In the genomic region with DNA sequence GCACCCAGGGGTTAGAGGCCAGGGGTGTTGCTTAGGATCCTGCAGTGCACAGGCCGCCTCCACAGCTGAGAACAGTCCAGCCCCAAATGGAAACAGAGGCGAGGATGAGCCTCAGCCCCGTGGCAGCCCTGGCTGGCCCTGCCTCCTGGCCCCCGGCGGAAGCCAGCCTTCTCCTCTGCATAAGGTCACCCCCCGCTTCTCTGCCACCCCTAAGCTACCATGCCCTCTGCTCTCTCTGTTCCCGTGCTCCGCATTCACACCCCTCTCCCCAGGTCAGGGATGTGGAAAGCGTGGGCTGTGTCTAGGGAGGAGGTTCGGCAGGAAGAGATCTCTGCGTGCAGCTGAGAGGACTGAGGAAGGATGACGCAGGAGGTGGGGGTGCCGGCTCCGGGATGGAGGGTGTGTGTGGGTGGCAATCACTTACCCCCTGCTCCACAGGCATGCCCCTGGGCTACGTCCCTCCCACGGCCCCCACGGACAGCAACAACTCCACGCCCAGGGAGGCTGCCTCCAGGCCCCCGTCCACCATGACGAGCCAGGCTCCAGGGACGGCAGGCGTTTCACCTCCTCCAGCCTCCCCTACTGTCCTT, we compare ENCODE assay signal across 1 cellular context.
TF ChIP-seq lines count a peak whose summit lies in the region.

No MANE protein-coding gene starts in this region.

TF ChIP-seq in GM12878, 131 proteins besides CTCF, POLR2A, EP300 and RAD21:
- no peak for TF ChIP-seq CHD1 (IDR thresholded peaks at IDR 0.05; ENCODE audit: low read depth, low read length)
- TF ChIP-seq FOS (IDR thresholded peaks at IDR 0.05; ENCODE audit: borderline replicate concordance, extremely low read depth, insufficient read length) = no peak
- TF ChIP-seq TBL1XR1 (IDR thresholded peaks at IDR 0.05; ENCODE audit: low read depth, low read length) = no peak
- TF ChIP-seq, protein P1, sequence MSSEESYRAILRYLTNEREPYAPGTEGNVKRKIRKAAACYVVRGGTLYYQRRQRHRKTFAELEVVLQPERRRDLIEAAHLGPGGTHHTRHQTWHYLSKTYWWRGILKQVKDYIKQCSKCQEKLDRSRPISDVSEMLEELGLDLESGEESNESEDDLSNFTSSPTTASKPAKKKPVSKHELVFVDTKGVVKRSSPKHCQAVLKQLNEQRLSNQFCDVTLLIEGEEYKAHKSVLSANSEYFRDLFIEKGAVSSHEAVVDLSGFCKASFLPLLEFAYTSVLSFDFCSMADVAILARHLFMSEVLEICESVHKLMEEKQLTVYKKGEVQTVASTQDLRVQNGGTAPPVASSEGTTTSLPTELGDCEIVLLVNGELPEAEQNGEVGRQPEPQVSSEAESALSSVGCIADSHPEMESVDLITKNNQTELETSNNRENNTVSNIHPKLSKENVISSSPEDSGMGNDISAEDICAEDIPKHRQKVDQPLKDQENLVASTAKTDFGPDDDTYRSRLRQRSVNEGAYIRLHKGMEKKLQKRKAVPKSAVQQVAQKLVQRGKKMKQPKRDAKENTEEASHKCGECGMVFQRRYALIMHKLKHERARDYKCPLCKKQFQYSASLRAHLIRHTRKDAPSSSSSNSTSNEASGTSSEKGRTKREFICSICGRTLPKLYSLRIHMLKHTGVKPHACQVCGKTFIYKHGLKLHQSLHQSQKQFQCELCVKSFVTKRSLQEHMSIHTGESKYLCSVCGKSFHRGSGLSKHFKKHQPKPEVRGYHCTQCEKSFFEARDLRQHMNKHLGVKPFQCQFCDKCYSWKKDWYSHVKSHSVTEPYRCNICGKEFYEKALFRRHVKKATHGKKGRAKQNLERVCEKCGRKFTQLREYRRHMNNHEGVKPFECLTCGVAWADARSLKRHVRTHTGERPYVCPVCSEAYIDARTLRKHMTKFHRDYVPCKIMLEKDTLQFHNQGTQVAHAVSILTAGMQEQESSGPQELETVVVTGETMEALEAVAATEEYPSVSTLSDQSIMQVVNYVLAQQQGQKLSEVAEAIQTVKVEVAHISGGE (CRISPR knock-in tag; IDR thresholded peaks at IDR 0.05) = no peak
- TF ChIP-seq NFIC (IDR thresholded peaks at IDR 0.05; ENCODE audit: low read depth, low read length) = no peak
- TF ChIP-seq EGR1 (IDR thresholded peaks at IDR 0.05; ENCODE audit: borderline replicate concordance in 1 of 2, low read depth in 2 of 2, low read length in 2 of 2) = no peak
- no peak for TF ChIP-seq NR2C2 (IDR thresholded peaks at IDR 0.05; ENCODE audit: borderline replicate concordance, control insufficient read depth, insufficient read length, low read depth)
- TF ChIP-seq TAF1 (IDR thresholded peaks at IDR 0.05; ENCODE audit: borderline replicate concordance, low read depth, low read length) = no peak
- TF ChIP-seq, protein P2, sequence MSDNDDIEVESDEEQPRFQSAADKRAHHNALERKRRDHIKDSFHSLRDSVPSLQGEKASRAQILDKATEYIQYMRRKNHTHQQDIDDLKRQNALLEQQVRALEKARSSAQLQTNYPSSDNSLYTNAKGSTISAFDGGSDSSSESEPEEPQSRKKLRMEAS (IDR thresholded peaks at IDR 0.05; ENCODE audit: low read depth, low read length) = no peak
- no peak for TF ChIP-seq ZNF24 (IDR thresholded peaks at IDR 0.05)
